8 cellular contexts compared by ENCODE assay signal in the genomic region with DNA sequence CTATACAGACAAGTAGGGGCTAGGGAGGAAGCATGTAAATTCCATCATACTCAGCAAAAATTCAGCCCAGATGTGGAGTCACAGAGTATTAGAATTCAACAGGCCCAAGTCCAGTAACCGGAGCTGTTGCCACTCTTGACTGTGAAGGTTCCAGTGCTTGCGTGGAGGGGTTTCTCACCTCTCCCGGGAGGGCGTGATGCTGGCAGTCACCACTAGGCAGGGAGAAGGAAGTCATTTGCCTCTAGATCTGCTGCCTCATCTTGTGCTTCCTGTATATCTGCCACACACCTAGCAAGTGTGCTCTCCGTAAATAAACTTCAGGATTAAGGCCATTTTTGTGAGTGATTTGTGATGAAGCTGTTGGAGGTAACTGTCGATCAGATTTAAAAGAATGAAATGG. TPM values are rescaled to one million over a fixed set of nuclear protein-coding genes. Genes with fewer than 3 reads are reported as not detected.
DNase-seq lines count a peak whose midpoint lies in the region; ATAC-seq and TF ChIP-seq lines count a peak whose summit lies in the region.

No MANE protein-coding gene starts in this region.

- H3K27ac Mint-ChIP-seq in MCF 10A (ENCODE audit: low read depth, unreplicated experiment) = no peak overlapping the region
- H3K27ac Mint-ChIP-seq in memory B cell = peak overlapping the region; percentile 91

- H3K9me3 Mint-ChIP-seq in MCF 10A (ENCODE audit: unreplicated experiment) (no peaks in the 10 kb centered on the region), memory B cell (no peaks in the 10 kb centered on the region)

- peak overlapping the region; percentile 89 for H3K4me3 Mint-ChIP-seq in MCF 10A (ENCODE audit: unreplicated experiment)
- H3K4me3 Mint-ChIP-seq in memory B cell = peak overlapping the region; percentile 90

- DNase-seq in GM10266 (ENCODE audit: extremely low spot score) (peak; percentile 71), MG63 (peak; percentile 57), T-helper 22 cell (ENCODE audit: low read depth) (peak; percentile 51), MCF 10A (ENCODE audit: unreplicated experiment) (peak; percentile 38), memory B cell (ENCODE audit: low spot score in 2 of 2) (peak; percentile 36 to 46)
- DNase-seq in stimulated activated naive CD4-positive, alpha-beta T cell treated with Interleukin-2 at 50 U/mL for 16 hours (lab: John Stamatoyannopoulos, UW) = peak; percentile 40

- POLR2A ChIA-PET in MCF 10A (lab: Yijun Ruan, JAX) = interaction anchor here (0.7 to 7.6 kb wide), 8 partner anchors 12 to 279 kb away, joined by 3 to 97 read pairs (median 7); a partner anchor contains a TSS

- H3K9me3 ChIP-seq in MG63 = no peaks in the 10 kb centered on the region

- no TSS peak for BruUV-seq in MCF 10A (replicated peaks; lab: Mats Ljungman, UMichigan)

- intact Hi-C loops in MCF 10A (cut with micrococcal nuclease) = loop anchor here (2.0 to 10.0 kb wide), 2 partner anchors 69 to 147 kb away; no protein-coding TSS in a partner anchor

- H3K27me3 ChIP-seq in MG63 = no peaks in the 10 kb centered on the region

- CTCF ChIA-PET in MCF 10A (lab: Yijun Ruan, JAX) = interaction anchor here (0.7 to 2.4 kb wide), 10 partner anchors 12 to 192 kb away, joined by 3 to 17 read pairs (median 4); no protein-coding TSS in a partner anchor

- H3K4me1 Mint-ChIP-seq in MCF 10A (ENCODE audit: insufficient read depth, unreplicated experiment) (peaks cover 57% of the 10 kb centered on the region), memory B cell (peaks cover 74% of the 10 kb centered on the region)

- H3K36me3 Mint-ChIP-seq in MCF 10A (ENCODE audit: insufficient read depth, unreplicated experiment) (peaks cover 25% of the 10 kb centered on the region), memory B cell (peaks cover 10% of the 10 kb centered on the region)

- ATAC-seq in memory B cell (ENCODE audit: low read depth) = peak; percentile 46
- no peak for ATAC-seq in HG03432 (IDR thresholded peaks at IDR 0.05; ENCODE audit: unreplicated experiment)
- ATAC-seq in GM18858 (IDR thresholded peaks at IDR 0.05; ENCODE audit: unreplicated experiment) = no peak

- H3K27me3 Mint-ChIP-seq in MCF 10A (ENCODE audit: insufficient read depth, unreplicated experiment) (no peaks in the 10 kb centered on the region), memory B cell (no peaks in the 10 kb centered on the region)

- H3K36me3 ChIP-seq in MG63 = no peaks in the 10 kb centered on the region; the same call in 1 of the 2 replicates

- TF ChIP-seq CTCF in GM10266 (IDR thresholded peaks at IDR 0.05; ENCODE audit: control insufficient read depth, insufficient read depth, low read depth, missing control alignments) (no peak), MCF 10A (IDR thresholded peaks at IDR 0.05; ENCODE audit: unreplicated experiment) (no peak)

- H3K4me3 ChIP-seq in MG63 = no peak overlapping the region

RNA-seq across cellular contexts. Expression of a gene that starts 1.0 kb away (rescaled TPM):
- 37.2 and 46.1 TPM in 2 replicates for total RNA-seq in MG63 (2014; rRNA removed; shearing (Covaris generic); ENCODE audit: low replicate concordance)
- total RNA-seq in MCF 10A (2022) = 41.3 and 57.8 TPM in 2 replicates

RNA-seq across cellular contexts. Expression of a gene that starts 1.4 kb away (rescaled TPM):
- 19.6 and 20.4 TPM in 2 replicates for total RNA-seq in MG63 (2014; rRNA removed; shearing (Covaris generic); ENCODE audit: low replicate concordance)
- 31.2 and 38.2 TPM in 2 replicates for total RNA-seq in MCF 10A (2022)

RNA-seq across cellular contexts. Expression of a gene that starts 14.9 kb away (rescaled TPM):
- total RNA-seq in MG63 (2014; rRNA removed; shearing (Covaris generic); ENCODE audit: low replicate concordance) = 4.1 TPM in 1 of 2 replicates, not detected in the other
- 2.1 and 4.8 TPM in 2 replicates for total RNA-seq in MCF 10A (2022)

RNA-seq across cellular contexts. Expression of a gene that starts 27.9 kb away (rescaled TPM):
- total RNA-seq in MG63 (2014; rRNA removed; shearing (Covaris generic); ENCODE audit: low replicate concordance) = not detected in 2 replicates
- not detected in 2 replicates for total RNA-seq in MCF 10A (2022)

RNA-seq across cellular contexts. Expression of a gene that starts 53.1 kb away (rescaled TPM):
- total RNA-seq in MG63 (2014; rRNA removed; shearing (Covaris generic); ENCODE audit: low replicate concordance) = 17.3 and 27.6 TPM in 2 replicates
- 4.3 and 5.7 TPM in 2 replicates for total RNA-seq in MCF 10A (2022)
